Comparison of ENCODE assay signal across 18 cellular contexts in the genomic region with DNA sequence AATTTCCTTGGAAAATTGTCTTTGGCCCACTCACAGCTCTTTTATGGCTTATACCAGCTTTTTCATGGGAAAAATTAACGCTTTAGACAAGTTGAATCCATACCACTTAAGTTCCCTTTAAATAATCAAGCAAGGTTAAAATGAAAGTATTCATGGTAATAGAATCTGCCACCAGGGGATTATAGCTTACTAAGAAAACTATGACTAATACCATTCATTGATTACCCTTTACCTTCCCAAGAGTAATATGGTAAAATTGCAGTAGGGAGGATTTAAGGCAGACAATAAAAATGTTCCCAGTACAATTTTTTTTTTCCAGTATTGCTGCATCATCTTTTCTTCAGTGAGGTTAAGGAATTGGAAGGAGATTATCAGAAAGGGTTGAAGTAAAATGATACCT.
DNase-seq lines count a peak whose midpoint lies in the region; ATAC-seq and TF ChIP-seq lines count a peak whose summit lies in the region.
"Had no signal": no experiment of that assay in that cellular context is flagged by ENCODE, and none has a peak within 500 bp of the region (broad histone marks: within the 10 kb centered on the region; RNA-seq: fewer than 3 reads in every experiment).

No MANE protein-coding gene starts in this region.

- in situ Hi-C loops in SK-MEL-5 (cut with HindIII; ENCODE audit: low pct_unique_long_range_greater_than_20kb, low sequenced_read_pairs): no loop called here

- H3K4me3 Mint-ChIP-seq in activated naive CD8-positive, alpha-beta T cell treated with anti-CD3 and anti-CD28 coated beads, Interleukin-2, amount 50 U/mL, for 24 hours: no peak overlapping the region
- H3K4me3 Mint-ChIP-seq: CD14-positive monocyte, IgD-negative memory B cell had no signal

- no peak for TF ChIP-seq RAD21 in SK-N-SH (IDR thresholded peaks at IDR 0.05; ENCODE audit: low read length)

- no peak overlapping the region for H3K4me2 ChIP-seq in SK-N-SH

- CTCF ChIA-PET in SK-N-SH (lab: Yijun Ruan, JAX): no interaction called here

- ATAC-seq in SK-N-SH treated with all-trans-retinoic acid at 6 μM for 48 hours: no peak
- ATAC-seq in activated naive CD8-positive, alpha-beta T cell treated with anti-CD3 and anti-CD28 coated beads, Interleukin-2, amount 50 U/mL, for 24 hours: no peak
- ATAC-seq: Panc1, Right ventricle myocardium inferior had no signal

- POLR2A ChIA-PET in SK-N-SH (lab: Yijun Ruan, JAX): no interaction called here

- H3K79me2 ChIP-seq in SK-N-SH (ENCODE audit: insufficient read depth): no peaks in the 10 kb centered on the region

- H2AFZ ChIP-seq in SK-N-SH (ENCODE audit: low read depth): no peak overlapping the region

- H3F3A ChIP-seq in SK-N-SH (replicated peaks; ENCODE audit: insufficient read depth): no peaks in the 10 kb centered on the region

- H3K36me3 Mint-ChIP-seq in activated naive CD8-positive, alpha-beta T cell treated with anti-CD3 and anti-CD28 coated beads, Interleukin-2, amount 50 U/mL, for 24 hours (ENCODE audit: low read depth): no peaks in the 10 kb centered on the region
- H3K36me3 Mint-ChIP-seq: CD14-positive monocyte, IgD-negative memory B cell had no signal

- H3K27me3 Mint-ChIP-seq in activated naive CD8-positive, alpha-beta T cell treated with anti-CD3 and anti-CD28 coated beads, Interleukin-2, amount 50 U/mL, for 24 hours: no peaks in the 10 kb centered on the region
- H3K27me3 Mint-ChIP-seq: IgD-negative memory B cell had no signal

- no peaks in the 10 kb centered on the region for H4K20me1 ChIP-seq in SK-N-SH (ENCODE audit: insufficient read depth)

- H3K27me3 ChIP-seq in SK-N-SH (ENCODE audit: insufficient read depth): no peaks in the 10 kb centered on the region

- no peak for DNase-seq in SK-N-SH
- DNase-seq in SK-MEL-5 (ENCODE audit: low read depth, low spot score): peak; percentile 27
- peak; percentile 27 for DNase-seq in fibroblast of the aortic adventitia (ENCODE audit: low read depth)
- DNase-seq in stromal cell of bone marrow (ENCODE audit: low read depth): peak; percentile 59
- no peak for DNase-seq in erythroblast (lab: John Stamatoyannopoulos, UW)
- no peak for DNase-seq in GM03348 (ENCODE audit: low spot score)
- DNase-seq in activated naive CD8-positive, alpha-beta T cell treated with anti-CD3 and anti-CD28 coated beads, Interleukin-2, amount 50 U/mL, for 24 hours: no peak
- DNase-seq: Calu3, DND-41, MV-4-11, NCI-H1417 treated with DMSO at 0.1 percent for 48 hours, NCI-H2081, NCI-H226 had no signal

- no peak overlapping the region for H3K27ac ChIP-seq in SK-N-SH (ENCODE audit: low read depth in 2 of 2, low read length in 1 of 2)

- H3K9me3 ChIP-seq in SK-N-SH: no peaks in the 10 kb centered on the region

- H3K9me2 ChIP-seq in SK-N-SH: no peaks in the 10 kb centered on the region

- peaks cover 10% of the 10 kb centered on the region for H3K4me1 Mint-ChIP-seq in activated naive CD8-positive, alpha-beta T cell treated with anti-CD3 and anti-CD28 coated beads, Interleukin-2, amount 50 U/mL, for 24 hours
- H3K4me1 Mint-ChIP-seq: CD14-positive monocyte, IgD-negative memory B cell had no signal

- TF ChIP-seq POLR2A in erythroblast (IDR thresholded peaks at IDR 0.05; ENCODE audit: low read length): no peak

- H3K36me3 ChIP-seq in SK-N-SH (replicated peaks in 1 of 2; ENCODE audit: control insufficient read depth in 1 of 2, insufficient read depth in 2 of 2, low read length in 1 of 2): no peaks in the 10 kb centered on the region

- H3K9me3 Mint-ChIP-seq in activated naive CD8-positive, alpha-beta T cell treated with anti-CD3 and anti-CD28 coated beads, Interleukin-2, amount 50 U/mL, for 24 hours: peaks cover 7% of the 10 kb centered on the region

- no peak overlapping the region for H3K4me3 ChIP-seq in SK-N-SH (ENCODE audit: low read depth in 2 of 2, low read length in 1 of 2)
- no peak overlapping the region for H3K4me3 ChIP-seq in fibroblast of the aortic adventitia (ENCODE audit: low read depth, low read length)

- TF ChIP-seq CTCF in SK-N-SH (IDR thresholded peaks at IDR 0.05) (peak; percentile 18; the same call in 1 of the 2 replicates), fibroblast of the aortic adventitia (IDR thresholded peaks at IDR 0.05; ENCODE audit: insufficient read depth, low read length) (peak; percentile 20)

- peaks cover 3 to 9% of the 10 kb centered on the region in 2 experiments; a peak in 2 of 4 replicates for H3K4me1 ChIP-seq in SK-N-SH (ENCODE audit: control insufficient read depth in 1 of 2, insufficient read depth in 2 of 2, low read depth in 1 of 2, low read length in 1 of 2)

- H3K9ac ChIP-seq in SK-N-SH: no peak overlapping the region

- TF ChIP-seq EP300 in SK-N-SH (IDR thresholded peaks at IDR 0.05; ENCODE audit: borderline replicate concordance in 1 of 2, low read depth in 1 of 2, low read length in 1 of 2): no peak

- WGBS in SK-N-SH (ENCODE audit: low lambda C conversion rate): 73% methylated on average over 1 of the region's 1 CpG

- H3K27ac Mint-ChIP-seq in activated naive CD8-positive, alpha-beta T cell treated with anti-CD3 and anti-CD28 coated beads, Interleukin-2, amount 50 U/mL, for 24 hours: no peak overlapping the region
- H3K27ac Mint-ChIP-seq: CD14-positive monocyte, IgD-negative memory B cell had no signal

TF ChIP-seq in SK-N-SH, 30 proteins besides CTCF, POLR2A, EP300 and RAD21:
- TF ChIP-seq POLR2AphosphoS5 (IDR thresholded peaks at IDR 0.05; ENCODE audit: low read depth, low read length): no peak
- TF ChIP-seq RCOR1 (IDR thresholded peaks at IDR 0.05; ENCODE audit: low read length): no peak
- no peak for TF ChIP-seq MXI1 (IDR thresholded peaks at IDR 0.05; ENCODE audit: low read depth, low read length)
- no peak for TF ChIP-seq JUND (IDR thresholded peaks at IDR 0.05)
- no peak for TF ChIP-seq MEF2A (IDR thresholded peaks at IDR 0.05; ENCODE audit: borderline replicate concordance, low read depth)
- TF ChIP-seq, protein P1, sequence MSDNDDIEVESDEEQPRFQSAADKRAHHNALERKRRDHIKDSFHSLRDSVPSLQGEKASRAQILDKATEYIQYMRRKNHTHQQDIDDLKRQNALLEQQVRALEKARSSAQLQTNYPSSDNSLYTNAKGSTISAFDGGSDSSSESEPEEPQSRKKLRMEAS (IDR thresholded peaks at IDR 0.05; ENCODE audit: low read depth): no peak
- no peak for TF ChIP-seq ELF1 (IDR thresholded peaks at IDR 0.05)
- no peak for TF ChIP-seq SMC3 (IDR thresholded peaks at IDR 0.05; ENCODE audit: low read depth, low read length)

TF ChIP-seq in SK-N-SH treated with all-trans-retinoic acid at 6 μM for 48 hours, 23 proteins besides CTCF, POLR2A, EP300 and RAD21:
- no peak for TF ChIP-seq OSR1 (CRISPR knock-in tag; IDR thresholded peaks at IDR 0.05)
- TF ChIP-seq ISL1 (CRISPR knock-in tag; IDR thresholded peaks at IDR 0.05): no peak
- TF ChIP-seq ZNF565 (CRISPR knock-in tag; conservative IDR thresholded peaks at IDR 0.05; ENCODE audit: low read depth): no peak
- no peak for TF ChIP-seq CSDC2 (CRISPR knock-in tag; IDR thresholded peaks at IDR 0.05)
- TF ChIP-seq, protein P2, sequence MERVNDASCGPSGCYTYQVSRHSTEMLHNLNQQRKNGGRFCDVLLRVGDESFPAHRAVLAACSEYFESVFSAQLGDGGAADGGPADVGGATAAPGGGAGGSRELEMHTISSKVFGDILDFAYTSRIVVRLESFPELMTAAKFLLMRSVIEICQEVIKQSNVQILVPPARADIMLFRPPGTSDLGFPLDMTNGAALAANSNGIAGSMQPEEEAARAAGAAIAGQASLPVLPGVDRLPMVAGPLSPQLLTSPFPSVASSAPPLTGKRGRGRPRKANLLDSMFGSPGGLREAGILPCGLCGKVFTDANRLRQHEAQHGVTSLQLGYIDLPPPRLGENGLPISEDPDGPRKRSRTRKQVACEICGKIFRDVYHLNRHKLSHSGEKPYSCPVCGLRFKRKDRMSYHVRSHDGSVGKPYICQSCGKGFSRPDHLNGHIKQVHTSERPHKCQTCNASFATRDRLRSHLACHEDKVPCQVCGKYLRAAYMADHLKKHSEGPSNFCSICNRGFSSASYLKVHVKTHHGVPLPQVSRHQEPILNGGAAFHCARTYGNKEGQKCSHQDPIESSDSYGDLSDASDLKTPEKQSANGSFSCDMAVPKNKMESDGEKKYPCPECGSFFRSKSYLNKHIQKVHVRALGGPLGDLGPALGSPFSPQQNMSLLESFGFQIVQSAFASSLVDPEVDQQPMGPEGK (CRISPR knock-in tag; IDR thresholded peaks at IDR 0.05; ENCODE audit: borderline replicate concordance): no peak
- no peak for TF ChIP-seq RARB (CRISPR knock-in tag; IDR thresholded peaks at IDR 0.05)
- TF ChIP-seq ARNTL (CRISPR knock-in tag; IDR thresholded peaks at IDR 0.05; ENCODE audit: borderline replicate concordance, low read depth): no peak
- TF ChIP-seq ZFP30 (CRISPR knock-in tag; IDR thresholded peaks at IDR 0.05): no peak
- no peak for TF ChIP-seq ZNF8 (CRISPR knock-in tag; IDR thresholded peaks at IDR 0.05)
- no peak for TF ChIP-seq BACH2 (CRISPR knock-in tag; IDR thresholded peaks at IDR 0.05; ENCODE audit: borderline replicate concordance)
- TF ChIP-seq PPARA (CRISPR knock-in tag; IDR thresholded peaks at IDR 0.05; ENCODE audit: borderline replicate concordance): no peak
- TF ChIP-seq ZC3H10 (CRISPR knock-in tag; IDR thresholded peaks at IDR 0.05): no peak
- TF ChIP-seq, protein P3, sequence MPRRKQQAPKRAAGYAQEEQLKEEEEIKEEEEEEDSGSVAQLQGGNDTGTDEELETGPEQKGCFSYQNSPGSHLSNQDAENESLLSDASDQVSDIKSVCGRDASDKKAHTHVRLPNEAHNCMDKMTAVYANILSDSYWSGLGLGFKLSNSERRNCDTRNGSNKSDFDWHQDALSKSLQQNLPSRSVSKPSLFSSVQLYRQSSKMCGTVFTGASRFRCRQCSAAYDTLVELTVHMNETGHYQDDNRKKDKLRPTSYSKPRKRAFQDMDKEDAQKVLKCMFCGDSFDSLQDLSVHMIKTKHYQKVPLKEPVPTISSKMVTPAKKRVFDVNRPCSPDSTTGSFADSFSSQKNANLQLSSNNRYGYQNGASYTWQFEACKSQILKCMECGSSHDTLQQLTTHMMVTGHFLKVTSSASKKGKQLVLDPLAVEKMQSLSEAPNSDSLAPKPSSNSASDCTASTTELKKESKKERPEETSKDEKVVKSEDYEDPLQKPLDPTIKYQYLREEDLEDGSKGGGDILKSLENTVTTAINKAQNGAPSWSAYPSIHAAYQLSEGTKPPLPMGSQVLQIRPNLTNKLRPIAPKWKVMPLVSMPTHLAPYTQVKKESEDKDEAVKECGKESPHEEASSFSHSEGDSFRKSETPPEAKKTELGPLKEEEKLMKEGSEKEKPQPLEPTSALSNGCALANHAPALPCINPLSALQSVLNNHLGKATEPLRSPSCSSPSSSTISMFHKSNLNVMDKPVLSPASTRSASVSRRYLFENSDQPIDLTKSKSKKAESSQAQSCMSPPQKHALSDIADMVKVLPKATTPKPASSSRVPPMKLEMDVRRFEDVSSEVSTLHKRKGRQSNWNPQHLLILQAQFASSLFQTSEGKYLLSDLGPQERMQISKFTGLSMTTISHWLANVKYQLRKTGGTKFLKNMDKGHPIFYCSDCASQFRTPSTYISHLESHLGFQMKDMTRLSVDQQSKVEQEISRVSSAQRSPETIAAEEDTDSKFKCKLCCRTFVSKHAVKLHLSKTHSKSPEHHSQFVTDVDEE (CRISPR knock-in tag; IDR thresholded peaks at IDR 0.05): no peak

Comparison
In these comparisons a context has a peak if more than half of its experiments do, and no peak if none do; other contexts are left out.
1. DNase-seq: peak in SK-MEL-5 (single experiment), fibroblast of the aortic adventitia (single experiment) and stromal cell of bone marrow (single experiment); none in SK-N-SH (single experiment), erythroblast (0 of 2), GM03348 (single experiment) and activated naive CD8-positive, alpha-beta T cell treated with anti-CD3 and anti-CD28 coated beads, Interleukin-2, amount 50 U/mL, for 24 hours (single experiment).